20 cellular contexts compared by ENCODE assay signal in genomic region chr14:89792489-89793366, GRCh38.
DNase-seq lines count a peak whose midpoint lies in the region; ATAC-seq and TF ChIP-seq lines count a peak whose summit lies in the region.
"Had no signal": no experiment of that assay in that cellular context is flagged by ENCODE, and none has a peak within 500 bp of the region (broad histone marks: within the 10 kb centered on the region; RNA-seq: fewer than 3 reads in every experiment).

No MANE protein-coding gene starts in this region.

- no peak overlapping the region for H3K4me3 ChIP-seq in tibial nerve
- H3K4me3 ChIP-seq: BLaER1, MG63 had no signal

- H3K4me3 Mint-ChIP-seq in osteocyte (ENCODE audit: unreplicated experiment), result no peak overlapping the region
- no peak overlapping the region for H3K4me3 Mint-ChIP-seq in CD4-positive, alpha-beta T cell
- H3K4me3 Mint-ChIP-seq: activated B cell treated with CpG ODN at 0.5 μM for 24 hours; activated CD8-positive, alpha-beta memory T cell treated with anti-CD3 and anti-CD28 coated beads, Interleukin-2, amount 10 ng/mL, durations not matched to agents 7 days and 5 days; central memory CD8-positive, alpha-beta T cell had no signal

- TF ChIP-seq EP300 in tibial nerve (IDR thresholded peaks at IDR 0.05), result peak in 1 of 2 donors; percentile 49

- no peak overlapping the region for H3K27ac Mint-ChIP-seq in osteocyte (ENCODE audit: unreplicated experiment)
- H3K27ac Mint-ChIP-seq in CD4-positive, alpha-beta T cell, result no peak overlapping the region
- H3K27ac Mint-ChIP-seq: activated B cell treated with CpG ODN at 0.5 μM for 24 hours; activated CD8-positive, alpha-beta memory T cell treated with anti-CD3 and anti-CD28 coated beads, Interleukin-2, amount 10 ng/mL, durations not matched to agents 7 days and 5 days had no signal

- peaks cover 18% of the 10 kb centered on the region for H3K4me1 Mint-ChIP-seq in osteocyte (ENCODE audit: unreplicated experiment)
- no peaks in the 10 kb centered on the region for H3K4me1 Mint-ChIP-seq in CD4-positive, alpha-beta T cell (ENCODE audit: low read depth)
- H3K4me1 Mint-ChIP-seq: activated B cell treated with CpG ODN at 0.5 μM for 24 hours; activated CD8-positive, alpha-beta memory T cell treated with anti-CD3 and anti-CD28 coated beads, Interleukin-2, amount 10 ng/mL, durations not matched to agents 7 days and 5 days; central memory CD8-positive, alpha-beta T cell had no signal

- TF ChIP-seq POLR2A in tibial nerve (IDR thresholded peaks at IDR 0.05), result no peak

- H3K27ac ChIP-seq in tibial nerve, result peak overlapping the region; percentile 44 to 93 (median 88)
- no peak overlapping the region for H3K27ac ChIP-seq in CD4-positive, alpha-beta T cell (ENCODE audit: low read depth, low read length)
- H3K27ac ChIP-seq: BLaER1 had no signal

- no peak for ATAC-seq in CD4-positive, alpha-beta T cell (ENCODE audit: poor library complexity)
- ATAC-seq: activated CD8-positive, alpha-beta memory T cell treated with anti-CD3 and anti-CD28 coated beads, Interleukin-2, amount 10 ng/mL, durations not matched to agents 7 days and 5 days; Panc1 had no signal

- H3K27me3 Mint-ChIP-seq in osteocyte (ENCODE audit: unreplicated experiment), result no peaks in the 10 kb centered on the region
- H3K27me3 Mint-ChIP-seq in CD4-positive, alpha-beta T cell, result no peaks in the 10 kb centered on the region
- H3K27me3 Mint-ChIP-seq: activated B cell treated with CpG ODN at 0.5 μM for 24 hours; activated CD8-positive, alpha-beta memory T cell treated with anti-CD3 and anti-CD28 coated beads, Interleukin-2, amount 10 ng/mL, durations not matched to agents 7 days and 5 days; central memory CD8-positive, alpha-beta T cell had no signal

- no peaks in the 10 kb centered on the region for H3K27me3 ChIP-seq in tibial nerve
- H3K27me3 ChIP-seq in CD4-positive, alpha-beta T cell (ENCODE audit: control insufficient read depth, insufficient read depth, low read length), result no peaks in the 10 kb centered on the region
- H3K27me3 ChIP-seq: BLaER1, MG63 had no signal

- DNase-seq in NCI-H226 (peak; percentile 24), fibroblast of gingiva (ENCODE audit: low read depth) (peak; percentile 87), medulla oblongata (ENCODE audit: extremely low spot score) (peak; percentile 11), tibial nerve (ENCODE audit: low spot score in 2 of 2) (peak in 1 of 2 donors; percentile 66), T-helper 2 cell (no peak), NCI-H1092 treated with DMSO at 0.1 percent for 48 hours (lab: John Stamatoyannopoulos, UW) (no peak), osteocyte (ENCODE audit: extremely low spot score, unreplicated experiment) (no peak)
- no peak for DNase-seq in CD4-positive, alpha-beta T cell
- DNase-seq: activated B cell treated with CpG ODN at 0.5 μM for 24 hours; activated CD8-positive, alpha-beta memory T cell treated with anti-CD3 and anti-CD28 coated beads, Interleukin-2, amount 10 ng/mL, durations not matched to agents 7 days and 5 days; activated naive CD4-positive, alpha-beta T cell treated with Interleukin-2 at 50 U/mL for 16 hours; DMS79; mammary epithelial cell; MG63; NCI-H2029 treated with DMSO at 0.1 percent for 48 hours; NCI-H69; stimulated activated CD4-positive, alpha-beta T cell treated with anti-CD3 and anti-CD28 coated beads, Interleukin-12 subunit alpha, Interleukin-12 subunit beta, amount 100 ng/mL, for 4 hours had no signal

- CTCF ChIA-PET in CD4-positive, alpha-beta T cell (lab: Charles Lee), result no interaction called here

- no peaks in the 10 kb centered on the region for H3K9me3 ChIP-seq in tibial nerve
- no peaks in the 10 kb centered on the region for H3K9me3 ChIP-seq in CD4-positive, alpha-beta T cell (ENCODE audit: control insufficient read depth, low read length)
- H3K9me3 ChIP-seq: BLaER1, MG63 had no signal

- no peaks in the 10 kb centered on the region for H3K36me3 Mint-ChIP-seq in osteocyte (ENCODE audit: unreplicated experiment)
- H3K36me3 Mint-ChIP-seq in CD4-positive, alpha-beta T cell (ENCODE audit: low read depth), result no peaks in the 10 kb centered on the region
- H3K36me3 Mint-ChIP-seq: activated CD8-positive, alpha-beta memory T cell treated with anti-CD3 and anti-CD28 coated beads, Interleukin-2, amount 10 ng/mL, durations not matched to agents 7 days and 5 days had no signal

- intact Hi-C loops in CD4-positive, alpha-beta T cell (cut with DNase I, micrococcal nuclease), result no loop called here

- peaks cover 0 to 13% (median 7%) of the 10 kb centered on the region in 4 donors for H3K4me1 ChIP-seq in tibial nerve
- H3K4me1 ChIP-seq: BLaER1 had no signal

- no peaks in the 10 kb centered on the region for H3K36me3 ChIP-seq in tibial nerve
- H3K36me3 ChIP-seq: BLaER1, MG63 had no signal

- H3K9me3 Mint-ChIP-seq in osteocyte (ENCODE audit: unreplicated experiment), result no peaks in the 10 kb centered on the region
- no peaks in the 10 kb centered on the region for H3K9me3 Mint-ChIP-seq in CD4-positive, alpha-beta T cell
- H3K9me3 Mint-ChIP-seq: activated B cell treated with CpG ODN at 0.5 μM for 24 hours; central memory CD8-positive, alpha-beta T cell had no signal

- WGBS in tibial nerve, 2 donors, result 79 to 80% methylated on average over 12 of the region's 12 CpGs

- POLR2A ChIA-PET in CD4-positive, alpha-beta T cell (lab: Charles Lee), result no interaction called here

- no peak for TF ChIP-seq CTCF in tibial nerve (IDR thresholded peaks at IDR 0.05)
- no peak for TF ChIP-seq CTCF in osteocyte (IDR thresholded peaks at IDR 0.05)
- no peak for TF ChIP-seq CTCF in CD4-positive, alpha-beta T cell (IDR thresholded peaks at IDR 0.05)

Comparison
In these comparisons a context has a peak if more than half of its experiments do, and no peak if none do; other contexts are left out.
1. DNase-seq: peak in NCI-H226 (single experiment), fibroblast of gingiva (single experiment) and medulla oblongata (single experiment); none in T-helper 2 cell (0 of 5), NCI-H1092 treated with DMSO at 0.1 percent for 48 hours (single experiment), osteocyte (single experiment) and CD4-positive, alpha-beta T cell (0 of 10).